Comparison of ENCODE assay signal across 1 cellular context in genomic region chr16:84096447-84097005, GRCh38.
TF ChIP-seq lines count a peak whose summit lies in the region.

No MANE protein-coding gene starts in this region.

TF ChIP-seq in HepG2, 621 proteins besides CTCF, POLR2A, EP300 and RAD21 (continued from another document and continues in another):
- TF ChIP-seq ZNF407 (CRISPR knock-in tag; IDR thresholded peaks at IDR 0.05; ENCODE audit: not compliant biosample characterization) (no peak), TBL1XR1 (IDR thresholded peaks at IDR 0.05; ENCODE audit: borderline replicate concordance, low read length, partially characterized antibody) (no peak), NFRKB (IDR thresholded peaks at IDR 0.05) (no peak), FOSL1 (CRISPR knock-in tag; IDR thresholded peaks at IDR 0.05; ENCODE audit: borderline replicate concordance) (no peak), PLSCR1 (CRISPR knock-in tag; IDR thresholded peaks at IDR 0.05; ENCODE audit: borderline replicate concordance) (no peak), ZNF841 (CRISPR knock-in tag; IDR thresholded peaks at IDR 0.05; ENCODE audit: borderline replicate concordance) (no peak), ZBTB43 (CRISPR knock-in tag; conservative IDR thresholded peaks at IDR 0.05) (no peak), ZNF557 (CRISPR knock-in tag; IDR thresholded peaks at IDR 0.05) (no peak), BCLAF1 (IDR thresholded peaks at IDR 0.05) (no peak), TARDBP (CRISPR knock-in tag; IDR thresholded peaks at IDR 0.05) (peak; percentile 82; the same call in 1 of the 2 replicates), ZNF768 (CRISPR knock-in tag; IDR thresholded peaks at IDR 0.05) (no peak; the same call in 1 of the 2 replicates), KLF9 (CRISPR knock-in tag; IDR thresholded peaks at IDR 0.05; ENCODE audit: low read depth) (no peak), ZBTB40 (IDR thresholded peaks at IDR 0.05) (no peak), ZBTB40 (CRISPR knock-in tag; IDR thresholded peaks at IDR 0.05) (no peak), NCOR1 (IDR thresholded peaks at IDR 0.05; ENCODE audit: borderline replicate concordance, low read length) (no peak; the same call in 1 of the 2 replicates), RERE (CRISPR knock-in tag; IDR thresholded peaks at IDR 0.05; ENCODE audit: low read depth) (peak; percentile 93), FLYWCH1 (CRISPR knock-in tag; IDR thresholded peaks at IDR 0.05) (no peak), ZMYM4 (CRISPR knock-in tag; IDR thresholded peaks at IDR 0.05) (peak; percentile 62), HNRNPL (IDR thresholded peaks at IDR 0.05; ENCODE audit: low read depth, low read length) (no peak), GLI4 (CRISPR knock-in tag; IDR thresholded peaks at IDR 0.05; ENCODE audit: borderline replicate concordance) (no peak), CCDC6 (CRISPR knock-in tag; IDR thresholded peaks at IDR 0.05) (no peak), MXD3 (CRISPR knock-in tag; IDR thresholded peaks at IDR 0.05) (no peak), ZNF253 (CRISPR knock-in tag; IDR thresholded peaks at IDR 0.05; ENCODE audit: borderline replicate concordance) (no peak)
